Comparison of ENCODE assay signal across 18 cellular contexts in genomic region chr5:116938488-116938887, GRCh38.
DNase-seq lines count a peak whose midpoint lies in the region; ATAC-seq, FAIRE-seq and TF ChIP-seq lines count a peak whose summit lies in the region.
"Had no signal": no experiment of that assay in that cellular context is flagged by ENCODE, and none has a peak within 500 bp of the region (broad histone marks: within the 10 kb centered on the region; RNA-seq: fewer than 3 reads in every experiment).

No MANE protein-coding gene starts in this region.

- H3K4me1 ChIP-seq in DOHH2 (ENCODE audit: control insufficient read depth, low read length) (peaks cover 7% of the 10 kb centered on the region), astrocyte (ENCODE audit: insufficient read depth, low read length) (no peaks in the 10 kb centered on the region)
- H3K4me1 ChIP-seq: breast epithelium had no signal

- peak; percentile 50 for ATAC-seq in HG02610 (IDR thresholded peaks at IDR 0.05; ENCODE audit: unreplicated experiment)
- ATAC-seq in GM18519 (IDR thresholded peaks at IDR 0.05; ENCODE audit: low FRiP score, unreplicated experiment): no peak
- no peak for ATAC-seq in T-helper 17 cell
- ATAC-seq in omental fat pad (ENCODE audit: low FRiP score): no peak

- DNase-seq in astrocyte (ENCODE audit: low read depth) (no peak), midbrain (lab: John Stamatoyannopoulos, UW) (peak; percentile 23), T-helper 17 cell (no peak), germinal center (ENCODE audit: low spot score) (no peak), omental fat pad (ENCODE audit: low spot score) (no peak)
- DNase-seq: activated CD4-positive, alpha-beta memory T cell treated with anti-CD3 and anti-CD28 coated beads, Interleukin-2, amount 10 ng/mL, durations not matched to agents 7 days and 5 days; activated naive CD4-positive, alpha-beta T cell; DND-41; Karpas-422; NCI-H2107; stimulated activated CD4-positive, alpha-beta T cell treated with anti-CD3 and anti-CD28 coated beads, Interleukin-4, amount 100 ng/mL, for 24 hours; stimulated activated naive CD4-positive, alpha-beta T cell treated with Interleukin-2 at 50 U/mL for 16 hours; T-helper 2 cell had no signal

- H3K27me3 Mint-ChIP-seq in astrocyte (ENCODE audit: low read depth, unreplicated experiment) (no peaks in the 10 kb centered on the region), T-helper 17 cell (peaks cover 4% of the 10 kb centered on the region)
- H3K27me3 Mint-ChIP-seq: activated CD4-positive, alpha-beta memory T cell treated with anti-CD3 and anti-CD28 coated beads, Interleukin-2, amount 10 ng/mL, durations not matched to agents 7 days and 5 days had no signal

- H3K4me1 Mint-ChIP-seq in astrocyte (ENCODE audit: low read depth, unreplicated experiment): peaks cover 15% of the 10 kb centered on the region
- H3K4me1 Mint-ChIP-seq in T-helper 17 cell: no peaks in the 10 kb centered on the region
- H3K4me1 Mint-ChIP-seq: activated CD4-positive, alpha-beta memory T cell treated with anti-CD3 and anti-CD28 coated beads, Interleukin-2, amount 10 ng/mL, durations not matched to agents 7 days and 5 days had no signal

- H3K4me2 ChIP-seq in DOHH2 (ENCODE audit: low read length) (0 out of 2 replicates have a peak overlapping the region, but pooled peaks have one; percentile 14), astrocyte (ENCODE audit: low read length) (no peak overlapping the region)

- H3K27me3 ChIP-seq in DOHH2 (ENCODE audit: control insufficient read depth, low read length) (no peaks in the 10 kb centered on the region), astrocyte (ENCODE audit: insufficient read depth, low read length) (no peaks in the 10 kb centered on the region)
- H3K27me3 ChIP-seq: breast epithelium, heart left ventricle had no signal

- H3K27ac ChIP-seq in DOHH2 (ENCODE audit: low read depth, low read length): no peak overlapping the region
- H3K27ac ChIP-seq in astrocyte (ENCODE audit: low read depth, low read length): no peak overlapping the region
- H3K27ac ChIP-seq: breast epithelium, heart left ventricle had no signal

- no peaks in the 10 kb centered on the region for H3K9me3 Mint-ChIP-seq in astrocyte (ENCODE audit: unreplicated experiment)
- H3K9me3 Mint-ChIP-seq: activated CD4-positive, alpha-beta memory T cell treated with anti-CD3 and anti-CD28 coated beads, Interleukin-2, amount 10 ng/mL, durations not matched to agents 7 days and 5 days had no signal

- H3K27ac Mint-ChIP-seq in astrocyte (ENCODE audit: unreplicated experiment) (peak overlapping the region; percentile 77), T-helper 17 cell (no peak overlapping the region)
- H3K27ac Mint-ChIP-seq: activated CD4-positive, alpha-beta memory T cell treated with anti-CD3 and anti-CD28 coated beads, Interleukin-2, amount 10 ng/mL, durations not matched to agents 7 days and 5 days had no signal

- H3K9ac ChIP-seq in astrocyte (ENCODE audit: low read length): no peak overlapping the region

- H3K9me3 ChIP-seq in DOHH2 (ENCODE audit: control insufficient read depth, insufficient read depth, low read length): no peaks in the 10 kb centered on the region
- H3K9me3 ChIP-seq in astrocyte (ENCODE audit: insufficient read depth, low read depth, low read length): no peaks in the 10 kb centered on the region
- H3K9me3 ChIP-seq in T-helper 17 cell (ENCODE audit: control insufficient read depth, low read length, poor library complexity, severe bottlenecking): no peaks in the 10 kb centered on the region
- H3K9me3 ChIP-seq: breast epithelium, heart left ventricle had no signal

- H3K79me2 ChIP-seq in DOHH2 (ENCODE audit: control insufficient read depth, low read length) (no peaks in the 10 kb centered on the region), astrocyte (ENCODE audit: insufficient read depth, low read length) (no peaks in the 10 kb centered on the region)

- no peaks in the 10 kb centered on the region for H3F3A ChIP-seq in DOHH2 (ENCODE audit: control insufficient read depth, insufficient read depth)

- FAIRE-seq in astrocyte (lab: Jason Lieb, UNC): no peak

- H3K4me3 Mint-ChIP-seq in astrocyte (ENCODE audit: unreplicated experiment) (no peak overlapping the region), T-helper 17 cell (no peak overlapping the region)
- H3K4me3 Mint-ChIP-seq: activated CD4-positive, alpha-beta memory T cell treated with anti-CD3 and anti-CD28 coated beads, Interleukin-2, amount 10 ng/mL, durations not matched to agents 7 days and 5 days had no signal

- H3K9me2 ChIP-seq in DOHH2 (replicated peaks; ENCODE audit: control insufficient read depth, low read length): no peaks in the 10 kb centered on the region

- TF ChIP-seq CTCF in DOHH2 (IDR thresholded peaks at IDR 0.05; ENCODE audit: low read depth, low read length, poor library complexity, severe bottlenecking) (no peak), astrocyte (IDR thresholded peaks at IDR 0.05; ENCODE audit: insufficient read depth, low read depth, low read length) (no peak), omental fat pad (IDR thresholded peaks at IDR 0.05) (no peak)

- H4K20me1 ChIP-seq in DOHH2 (ENCODE audit: control insufficient read depth, insufficient read depth, low read depth, low read length) (no peaks in the 10 kb centered on the region), astrocyte (ENCODE audit: insufficient read depth, low read length) (no peaks in the 10 kb centered on the region)

- no peak overlapping the region for H2AFZ ChIP-seq in astrocyte (ENCODE audit: low read depth, low read length)

- no peaks in the 10 kb centered on the region for H3K36me3 Mint-ChIP-seq in astrocyte (ENCODE audit: low read depth, unreplicated experiment)
- no peaks in the 10 kb centered on the region for H3K36me3 Mint-ChIP-seq in T-helper 17 cell (ENCODE audit: low read depth)

- H3K36me3 ChIP-seq in DOHH2 (ENCODE audit: control insufficient read depth, low read length) (no peaks in the 10 kb centered on the region), astrocyte (ENCODE audit: insufficient read depth, low read length) (no peaks in the 10 kb centered on the region)
- H3K36me3 ChIP-seq: breast epithelium, heart left ventricle had no signal

- H3K4me3 ChIP-seq in DOHH2 (ENCODE audit: low read length): no peak overlapping the region
- H3K4me3 ChIP-seq in astrocyte (ENCODE audit: insufficient read depth, low read depth, low read length): no peak overlapping the region
- H3K4me3 ChIP-seq: breast epithelium, heart left ventricle had no signal
